5 cellular contexts compared by ENCODE assay signal in the genomic region with DNA sequence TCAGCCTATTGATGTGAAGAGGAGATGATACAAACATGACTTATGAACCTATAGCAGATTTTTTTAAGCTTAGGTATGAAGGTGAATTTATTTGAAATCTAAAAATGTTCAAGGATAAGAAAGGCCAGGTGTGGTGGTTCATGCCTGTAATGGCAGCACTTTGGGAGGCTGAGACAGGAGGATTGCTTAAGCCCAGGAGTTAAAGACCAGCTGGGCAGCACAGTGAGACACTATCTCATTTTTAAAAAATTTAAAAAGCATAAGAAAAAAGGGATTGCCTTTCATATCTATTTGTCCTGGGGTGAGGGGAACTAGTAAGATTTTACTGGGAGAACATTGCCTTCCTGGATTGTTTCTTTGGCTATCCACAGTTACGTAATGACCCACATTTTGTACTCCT.
"Had no signal": no experiment of that assay in that cellular context is flagged by ENCODE, and none has a peak within 500 bp of the region (broad histone marks: within the 10 kb centered on the region; RNA-seq: fewer than 3 reads in every experiment).

No MANE protein-coding gene starts in this region.

- H3K27ac Mint-ChIP-seq: GM23338 had no signal

- H3K4me3 ChIP-seq: GM23338, K562 had no signal

- DNase-seq: H9, HCEC 1CT, IMR-90 had no signal

- H3K9me3 Mint-ChIP-seq: GM23338, H9 had no signal

- H3K4me3 Mint-ChIP-seq: GM23338, H9 had no signal
